In genomic region chr11:34521265-34521664, GRCh38 we compare ENCODE assay signal across 9 cellular contexts. TPM values are rescaled to one million over a fixed set of nuclear protein-coding genes. Genes with fewer than 3 reads are reported as not detected.
"Had no signal": no experiment of that assay in that cellular context is flagged by ENCODE, and none has a peak within 500 bp of the region (broad histone marks: within the 10 kb centered on the region; RNA-seq: fewer than 3 reads in every experiment).

No MANE protein-coding gene starts in this region.

- DNase-seq: GDM1, GF-D8 had no signal

- FAIRE-seq: G401.6, GM12878, GM12891, GM12892, GM18507, GM19239 had no signal

- ATAC-seq: GM12878 had no signal

- H3K4me3 ChIP-seq: GM12878 had no signal

RNA-seq across cellular contexts. Expression of gene ELF5, which starts 7.7 kb away (rescaled TPM):
- total RNA-seq: G401, GM12878 had no signal
- polyA plus RNA-seq: GM12878 had no signal
